ENCODE assay signal across 22 cellular contexts in the genomic region with DNA sequence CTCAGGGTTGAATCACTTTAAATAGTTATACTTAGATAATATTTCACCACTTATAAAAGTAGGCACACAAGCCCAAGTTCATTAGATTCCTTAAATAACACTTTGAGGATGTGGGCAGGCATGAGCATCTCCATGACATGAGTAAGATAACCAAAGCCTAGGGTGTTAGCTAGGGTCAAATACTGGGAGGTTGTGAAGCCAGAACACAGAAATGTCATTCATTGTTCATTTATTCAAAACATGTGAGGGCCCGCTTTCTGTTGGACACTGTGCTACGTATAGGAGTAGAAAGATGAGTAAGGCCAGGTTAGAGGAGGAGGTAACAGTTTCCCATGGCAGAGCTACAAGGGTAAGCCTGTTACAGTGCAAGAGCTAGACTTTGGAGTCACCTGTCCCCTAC.
"Had no signal": no experiment of that assay in that cellular context is flagged by ENCODE, and none has a peak within 500 bp of the region (broad histone marks: within the 10 kb centered on the region; RNA-seq: fewer than 3 reads in every experiment).

No MANE protein-coding gene starts in this region.

- H3K4me3 ChIP-seq: hepatocyte, left ventricle myocardium inferior, prostate gland, smooth muscle cell, suprapubic skin had no signal

- H3K27ac ChIP-seq: hepatocyte, left ventricle myocardium inferior, prostate gland, suprapubic skin had no signal

- FAIRE-seq: kidney had no signal

- H3K9me3 Mint-ChIP-seq: activated naive CD8-positive, alpha-beta T cell treated with anti-CD3 and anti-CD28 coated beads, Interleukin-2, amount 10 ng/mL, durations not matched to agents 7 days and 5 days; dendritic cell treated with granulocyte-macrophage colony-stimulating factor and Interleukin-4, amounts not matched to agents 40 ng/mL and 50 ng/mL, for 4 days; memory B cell; nephron progenitor cell; stimulated activated naive CD8-positive, alpha-beta T cell treated with anti-CD3 and anti-CD28 coated beads, Interleukin-15, Interleukin-2, amounts not matched to agents 100 ng/mL and 50 ng/mL, for 24 hours; type B pancreatic cell had no signal

- H3K27me3 ChIP-seq: hepatocyte, suprapubic skin had no signal

- H3K27me3 Mint-ChIP-seq: dendritic cell treated with granulocyte-macrophage colony-stimulating factor and Interleukin-4, amounts not matched to agents 40 ng/mL and 50 ng/mL, for 4 days; memory B cell; stimulated activated naive CD8-positive, alpha-beta T cell treated with anti-CD3 and anti-CD28 coated beads, Interleukin-15, Interleukin-2, amounts not matched to agents 100 ng/mL and 50 ng/mL, for 24 hours had no signal

- H3K4me1 Mint-ChIP-seq: activated naive CD8-positive, alpha-beta T cell treated with anti-CD3 and anti-CD28 coated beads, Interleukin-2, amount 10 ng/mL, durations not matched to agents 7 days and 5 days; brain; nephron progenitor cell had no signal

- DNase-seq: activated CD4-positive, alpha-beta T cell treated with anti-CD3 and anti-CD28 coated beads for 1 hour; activated CD4-positive, alpha-beta T cell treated with anti-CD3 and anti-CD28 coated beads, Interleukin-2, amount 50 U/mL, for 4 hours; activated naive CD4-positive, alpha-beta T cell; activated naive CD8-positive, alpha-beta T cell treated with anti-CD3 and anti-CD28 coated beads, Interleukin-2, amount 10 ng/mL, durations not matched to agents 7 days and 5 days; activated T-cell treated with anti-CD3 and anti-CD28 coated beads for 4 hours; cerebellar nuclear complex; effector memory CD4-positive, alpha-beta T cell; kidney; left ventricle myocardium inferior; nephron progenitor cell; occipital lobe; right cardiac atrium; T-helper 1 cell had no signal

- H2AFZ ChIP-seq: hepatocyte had no signal

- H3K4me2 ChIP-seq: hepatocyte, smooth muscle cell had no signal

- H3K79me2 ChIP-seq: hepatocyte had no signal

- H3K4me3 Mint-ChIP-seq: activated naive CD8-positive, alpha-beta T cell treated with anti-CD3 and anti-CD28 coated beads, Interleukin-2, amount 10 ng/mL, durations not matched to agents 7 days and 5 days; brain; dendritic cell treated with granulocyte-macrophage colony-stimulating factor and Interleukin-4, amounts not matched to agents 40 ng/mL and 50 ng/mL, for 4 days; nephron progenitor cell; stimulated activated naive CD8-positive, alpha-beta T cell treated with anti-CD3 and anti-CD28 coated beads, Interleukin-15, Interleukin-2, amounts not matched to agents 100 ng/mL and 50 ng/mL, for 24 hours; type B pancreatic cell had no signal

- H3K36me3 Mint-ChIP-seq: activated naive CD8-positive, alpha-beta T cell treated with anti-CD3 and anti-CD28 coated beads, Interleukin-2, amount 10 ng/mL, durations not matched to agents 7 days and 5 days; brain; memory B cell; type B pancreatic cell had no signal

- H3K4me1 ChIP-seq: left ventricle myocardium inferior, prostate gland had no signal

- H3K36me3 ChIP-seq: left ventricle myocardium inferior, prostate gland, suprapubic skin had no signal

- H3K9me3 ChIP-seq: left ventricle myocardium inferior, prostate gland, suprapubic skin had no signal

- H3K27ac Mint-ChIP-seq: activated naive CD8-positive, alpha-beta T cell treated with anti-CD3 and anti-CD28 coated beads, Interleukin-2, amount 10 ng/mL, durations not matched to agents 7 days and 5 days; brain; dendritic cell treated with granulocyte-macrophage colony-stimulating factor and Interleukin-4, amounts not matched to agents 40 ng/mL and 50 ng/mL, for 4 days; nephron progenitor cell; stimulated activated naive CD8-positive, alpha-beta T cell treated with anti-CD3 and anti-CD28 coated beads, Interleukin-15, Interleukin-2, amounts not matched to agents 100 ng/mL and 50 ng/mL, for 24 hours; type B pancreatic cell had no signal

- ATAC-seq: right cardiac atrium had no signal
